ENCODE assay signal across 31 cellular contexts in the genomic region with DNA sequence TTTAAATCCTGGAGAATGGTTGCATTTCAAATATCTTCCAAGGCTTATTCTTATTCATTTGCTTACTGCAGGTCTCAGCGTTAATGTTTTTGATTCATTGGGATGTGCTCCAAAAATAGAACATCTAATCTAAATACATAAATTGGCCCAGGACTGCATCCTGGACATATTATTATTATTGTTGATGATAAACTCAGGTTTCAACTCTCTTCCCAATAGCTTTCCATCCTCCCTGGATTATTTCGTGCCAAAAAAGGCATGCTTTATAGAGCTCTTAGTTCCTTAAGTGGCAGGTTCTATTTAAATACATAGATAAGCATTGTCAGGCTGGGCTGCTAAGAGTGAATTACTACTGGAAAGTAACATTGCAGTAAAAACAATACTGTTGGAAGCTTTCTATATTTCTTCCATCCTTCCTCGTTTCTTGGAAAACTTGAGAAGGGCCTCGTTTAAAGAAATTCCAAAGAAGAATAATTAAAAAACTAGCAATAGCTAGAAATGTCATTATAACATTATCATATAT.
"Had no signal": no experiment of that assay in that cellular context is flagged by ENCODE, and none has a peak within 500 bp of the region (broad histone marks: within the 10 kb centered on the region; RNA-seq: fewer than 3 reads in every experiment).

No MANE protein-coding gene starts in this region.

- ATAC-seq: activated CD8-positive, alpha-beta memory T cell treated with anti-CD3 and anti-CD28 coated beads, Interleukin-2, amount 10 ng/mL, durations not matched to agents 7 days and 5 days; PC-3 had no signal

- H3K9me3 Mint-ChIP-seq: activated CD4-positive, alpha-beta memory T cell treated with anti-CD3 and anti-CD28 coated beads, Interleukin-2, amount 10 ng/mL, durations not matched to agents 7 days and 5 days; activated naive CD8-positive, alpha-beta T cell treated with anti-CD3 and anti-CD28 coated beads for 36 hours; central memory CD8-positive, alpha-beta T cell had no signal

- H3K27ac Mint-ChIP-seq: activated CD4-positive, alpha-beta memory T cell treated with anti-CD3 and anti-CD28 coated beads, Interleukin-2, amount 10 ng/mL, durations not matched to agents 7 days and 5 days; activated CD8-positive, alpha-beta memory T cell treated with anti-CD3 and anti-CD28 coated beads, Interleukin-2, amount 10 ng/mL, durations not matched to agents 7 days and 5 days; activated naive CD8-positive, alpha-beta T cell treated with anti-CD3 and anti-CD28 coated beads for 36 hours had no signal

- H3K4me1 ChIP-seq: Peyer's patch had no signal

- H3K4me3 ChIP-seq: MG63, Peyer's patch had no signal

- H3K4me1 Mint-ChIP-seq: activated CD4-positive, alpha-beta memory T cell treated with anti-CD3 and anti-CD28 coated beads, Interleukin-2, amount 10 ng/mL, durations not matched to agents 7 days and 5 days; activated CD8-positive, alpha-beta memory T cell treated with anti-CD3 and anti-CD28 coated beads, Interleukin-2, amount 10 ng/mL, durations not matched to agents 7 days and 5 days; activated naive CD8-positive, alpha-beta T cell treated with anti-CD3 and anti-CD28 coated beads for 36 hours; central memory CD8-positive, alpha-beta T cell had no signal

- H3K36me3 ChIP-seq: brain microvascular endothelial cell, MG63, Peyer's patch, WERI-Rb-1 had no signal

- H3K9me3 ChIP-seq: MG63, Peyer's patch had no signal

- H3K4me3 Mint-ChIP-seq: activated CD4-positive, alpha-beta memory T cell treated with anti-CD3 and anti-CD28 coated beads, Interleukin-2, amount 10 ng/mL, durations not matched to agents 7 days and 5 days; activated CD8-positive, alpha-beta memory T cell treated with anti-CD3 and anti-CD28 coated beads, Interleukin-2, amount 10 ng/mL, durations not matched to agents 7 days and 5 days; activated naive CD8-positive, alpha-beta T cell treated with anti-CD3 and anti-CD28 coated beads for 36 hours; central memory CD8-positive, alpha-beta T cell had no signal

- H3K27me3 Mint-ChIP-seq: activated naive CD8-positive, alpha-beta T cell treated with anti-CD3 and anti-CD28 coated beads for 36 hours; central memory CD8-positive, alpha-beta T cell had no signal

- H3K36me3 Mint-ChIP-seq: activated CD8-positive, alpha-beta memory T cell treated with anti-CD3 and anti-CD28 coated beads, Interleukin-2, amount 10 ng/mL, durations not matched to agents 7 days and 5 days; activated naive CD8-positive, alpha-beta T cell treated with anti-CD3 and anti-CD28 coated beads for 36 hours had no signal

- DNase-seq: activated CD4-positive, alpha-beta memory T cell treated with anti-CD3 and anti-CD28 coated beads, Interleukin-2, amount 10 ng/mL, durations not matched to agents 7 days and 5 days; activated CD4-positive, alpha-beta T cell treated with anti-CD3 and anti-CD28 coated beads for 1 hour; activated CD4-positive, alpha-beta T cell treated with anti-CD3 and anti-CD28 coated beads for 48 hours; activated CD4-positive, CD25-positive, alpha-beta regulatory T cell; activated CD8-positive, alpha-beta memory T cell treated with anti-CD3 and anti-CD28 coated beads for 24 hours; activated CD8-positive, alpha-beta memory T cell treated with anti-CD3 and anti-CD28 coated beads, Interleukin-2, amount 10 ng/mL, durations not matched to agents 7 days and 5 days; activated CD8-positive, alpha-beta memory T cell treated with anti-CD3 and anti-CD28 coated beads, Interleukin-2, amount 50 U/mL, for 48 hours; activated effector memory CD4-positive, alpha-beta T cell treated with Interleukin-2 at 50 U/mL for 16 hours; activated naive CD4-positive, alpha-beta T cell treated with anti-CD3 and anti-CD28 coated beads, Interleukin-2, amount 50 U/mL, for 16 hours; activated naive CD8-positive, alpha-beta T cell treated with anti-CD3 and anti-CD28 coated beads for 36 hours; activated T-cell treated with anti-CD3 and anti-CD28 coated beads, Interleukin-2, amount 50 U/mL, for 48 hours; amniotic stem cell; aorta; brain microvascular endothelial cell; KG1; MG63; NCI-H1048; NCI-H1417; NCI-H187 treated with DMSO at 0.1 percent for 48 hours; NCI-H2171 treated with DMSO at 0.1 percent for 48 hours; NCI-H446; NCI-H510A treated with DMSO at 0.1 percent for 48 hours; NCI-H526 treated with DMSO at 0.1 percent for 48 hours; NCI-H774; PC-3; Peyer's patch; RPMI8226; SIG-M5; T1000; WERI-Rb-1 had no signal

- H3K27ac ChIP-seq: brain microvascular endothelial cell, Peyer's patch, WERI-Rb-1 had no signal

- H3K27me3 ChIP-seq: brain microvascular endothelial cell, MG63, Peyer's patch had no signal
